Comparison of ENCODE assay signal across 9 cellular contexts in the genomic region with DNA sequence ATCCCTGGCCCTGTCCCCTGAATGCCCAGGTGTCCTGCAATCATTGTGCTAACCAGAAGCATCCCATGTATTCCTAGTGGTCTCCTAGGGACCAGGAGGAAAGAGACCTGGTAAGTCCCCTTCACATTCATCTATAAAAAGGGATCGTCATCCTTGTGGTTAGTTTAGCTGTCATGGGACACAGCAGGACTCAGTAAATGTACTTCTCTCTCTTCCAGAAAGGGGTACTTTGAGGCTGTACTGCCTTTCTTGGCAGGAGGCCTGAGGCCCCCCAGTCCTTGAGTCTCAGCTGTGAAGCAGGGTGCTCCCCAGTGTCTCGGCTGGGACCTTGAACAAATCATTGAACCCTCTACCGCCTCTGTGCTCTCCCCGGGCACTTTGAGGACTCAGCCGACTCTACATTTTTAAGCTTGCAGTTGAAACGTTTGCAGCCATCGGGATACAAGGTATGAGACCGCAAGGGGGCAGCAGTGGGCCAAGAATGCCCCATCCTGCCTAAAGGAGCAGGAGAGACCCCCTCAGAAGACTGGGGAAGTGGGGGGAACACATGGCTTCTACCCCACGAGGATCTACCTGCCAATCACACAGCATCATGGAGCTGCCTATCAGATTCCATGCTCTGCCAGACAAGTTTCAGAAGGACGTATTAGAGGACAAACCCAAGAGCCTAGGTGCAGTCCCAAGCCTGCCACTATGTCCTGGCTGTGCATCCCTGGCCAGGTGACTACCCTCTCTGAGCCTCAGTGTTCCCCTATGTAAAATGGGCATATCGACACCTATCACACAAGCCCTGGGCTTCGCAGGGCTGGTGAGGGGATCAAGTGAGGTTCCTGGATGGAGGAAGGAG. TPM values are rescaled to one million over a fixed set of nuclear protein-coding genes. Genes with fewer than 3 reads are reported as not detected.
DNase-seq lines count a peak whose midpoint lies in the region; ATAC-seq, FAIRE-seq and TF ChIP-seq lines count a peak whose summit lies in the region.
"Had no signal": no experiment of that assay in that cellular context is flagged by ENCODE, and none has a peak within 500 bp of the region (broad histone marks: within the 10 kb centered on the region; RNA-seq: fewer than 3 reads in every experiment).

No MANE protein-coding gene starts in this region.

- POLR2A ChIA-PET in SK-N-SH (lab: Yijun Ruan, JAX): interaction anchor here (0.8 kb wide), 1 partner anchor 355 kb away, joined by 3 read pairs; a partner anchor contains a TSS

- no peak overlapping the region for H3K4me2 ChIP-seq in SK-N-SH

- no peaks in the 10 kb centered on the region for H3K9me3 ChIP-seq in SK-N-SH
- H3K9me3 ChIP-seq in vagina: no peaks in the 10 kb centered on the region

- TF ChIP-seq EP300 in SK-N-SH (IDR thresholded peaks at IDR 0.05; ENCODE audit: borderline replicate concordance in 1 of 2, low read depth in 1 of 2, low read length in 1 of 2): no peak

- no peak overlapping the region for H2AFZ ChIP-seq in SK-N-SH (ENCODE audit: low read depth)

- H3K27ac ChIP-seq in HL-60 (replicated peaks) (peak overlapping the region; percentile 37), SK-N-SH (ENCODE audit: low read depth in 2 of 2, low read length in 1 of 2) (no peak overlapping the region; a peak in 1 of 4 replicates), vagina (no peak overlapping the region)

- peaks cover 20% of the 10 kb centered on the region for H3K79me2 ChIP-seq in SK-N-SH (ENCODE audit: insufficient read depth)

- TF ChIP-seq CTCF in D721Med (IDR thresholded peaks at IDR 0.05; ENCODE audit: insufficient read depth, missing control alignments) (peak; percentile 74), HL-60 (IDR thresholded peaks at IDR 0.05; ENCODE audit: insufficient read depth, low read length) (peak; percentile 72), SK-N-SH (IDR thresholded peaks at IDR 0.05) (peak; percentile 73), progenitor cell of endocrine pancreas (IDR thresholded peaks at IDR 0.05; ENCODE audit: unreplicated experiment) (peak; percentile 76), vagina (IDR thresholded peaks at IDR 0.05) (peak; percentile 21 to 60 (median 42))

- DNase-seq in D721Med (ENCODE audit: insufficient read length, low spot score): peak; percentile 85
- DNase-seq in HL-60 (ENCODE audit: low read depth in 1 of 2, low spot score in 1 of 2): peak in 1 of 2 experiments; percentile 76
- peak; percentile 89 for DNase-seq in SK-N-SH
- DNase-seq in activated naive CD4-positive, alpha-beta T cell treated with anti-CD3 and anti-CD28 coated beads for 36 hours: peak; percentile 89
- peak; percentile 54 for DNase-seq in glomerular visceral epithelial cell (ENCODE audit: extremely low spot score)
- DNase-seq in progenitor cell of endocrine pancreas (ENCODE audit: low spot score, unreplicated experiment): peak; percentile 73
- no peak for DNase-seq in vagina (ENCODE audit: extremely low spot score in 2 of 2)

- TF ChIP-seq RAD21 in SK-N-SH (IDR thresholded peaks at IDR 0.05; ENCODE audit: low read length): peak; percentile 81

- TF ChIP-seq POLR2A in vagina (IDR thresholded peaks at IDR 0.05): no peak

- no peak overlapping the region for H3K27ac Mint-ChIP-seq in activated naive CD4-positive, alpha-beta T cell treated with anti-CD3 and anti-CD28 coated beads for 36 hours
- no peak overlapping the region for H3K27ac Mint-ChIP-seq in progenitor cell of endocrine pancreas

- intact Hi-C loops in activated naive CD4-positive, alpha-beta T cell treated with anti-CD3 and anti-CD28 coated beads for 36 hours (cut with micrococcal nuclease): loop anchor here (1.0 to 10.0 kb wide), 3 partner anchors 316 to 910 kb away; a partner anchor contains a TSS
- intact Hi-C loops in vagina (cut with DNase I): no loop called here

- H3K27me3 ChIP-seq in HL-60 (ENCODE audit: insufficient read depth, poor library complexity, severe bottlenecking): no peaks in the 10 kb centered on the region
- no peaks in the 10 kb centered on the region for H3K27me3 ChIP-seq in SK-N-SH (ENCODE audit: insufficient read depth)
- no peaks in the 10 kb centered on the region for H3K27me3 ChIP-seq in vagina

- H3F3A ChIP-seq in SK-N-SH (replicated peaks; ENCODE audit: insufficient read depth): peaks cover 11% of the 10 kb centered on the region

- H3K36me3 ChIP-seq in SK-N-SH (replicated peaks in 1 of 2; ENCODE audit: control insufficient read depth in 1 of 2, insufficient read depth in 2 of 2, low read length in 1 of 2) (peaks cover 2 to 3% of the 10 kb centered on the region in 2 experiments), vagina (peaks cover 0 to 5% of the 10 kb centered on the region in 2 donors)

- ATAC-seq in GM19395 (IDR thresholded peaks at IDR 0.05; ENCODE audit: unreplicated experiment): no peak

- no peak overlapping the region for H3K9ac ChIP-seq in SK-N-SH

- H3K9me3 Mint-ChIP-seq in activated naive CD4-positive, alpha-beta T cell treated with anti-CD3 and anti-CD28 coated beads for 36 hours: no peaks in the 10 kb centered on the region
- no peaks in the 10 kb centered on the region for H3K9me3 Mint-ChIP-seq in progenitor cell of endocrine pancreas (ENCODE audit: low read depth)

- H3K4me1 ChIP-seq in SK-N-SH (ENCODE audit: control insufficient read depth in 1 of 2, insufficient read depth in 2 of 2, low read depth in 1 of 2, low read length in 1 of 2) (peaks cover 11 to 53% of the 10 kb centered on the region in 2 experiments; a peak in 2 of 4 replicates), vagina (peaks cover 59% of the 10 kb centered on the region)

- peaks cover 55% of the 10 kb centered on the region for H3K4me1 Mint-ChIP-seq in activated naive CD4-positive, alpha-beta T cell treated with anti-CD3 and anti-CD28 coated beads for 36 hours (ENCODE audit: low read depth)
- H3K4me1 Mint-ChIP-seq in progenitor cell of endocrine pancreas (ENCODE audit: low read depth): peaks cover 13% of the 10 kb centered on the region

- CTCF ChIA-PET in SK-N-SH (lab: Yijun Ruan, JAX): interaction anchor here (0.6 to 12.2 kb wide), 44 partner anchors 9 to 1029 kb away, joined by 3 to 147 read pairs (median 4); a partner anchor contains a TSS
- CTCF ChIA-PET in activated naive CD4-positive, alpha-beta T cell treated with anti-CD3 and anti-CD28 coated beads for 36 hours (lab: Charles Lee): interaction anchor here (0.6 to 1.6 kb wide), 9 partner anchors 9 to 178 kb away, joined by 3 to 8 read pairs (median 4); a partner anchor contains a TSS

- WGBS in SK-N-SH (ENCODE audit: low lambda C conversion rate): 22% methylated on average over 12 of the region's 12 CpGs

- no peak for FAIRE-seq in D721Med (lab: Jason Lieb, UNC)

- H3K4me3 Mint-ChIP-seq in activated naive CD4-positive, alpha-beta T cell treated with anti-CD3 and anti-CD28 coated beads for 36 hours: no peak overlapping the region
- H3K4me3 Mint-ChIP-seq in progenitor cell of endocrine pancreas (ENCODE audit: low read depth): no peak overlapping the region

- H4K20me1 ChIP-seq in SK-N-SH (ENCODE audit: insufficient read depth): no peaks in the 10 kb centered on the region

- H3K4me3 ChIP-seq in HL-60 (replicated peaks; ENCODE audit: insufficient read depth, low read length): no peak overlapping the region
- no peak overlapping the region; a peak in 1 of 4 replicates for H3K4me3 ChIP-seq in SK-N-SH (ENCODE audit: low read depth in 2 of 2, low read length in 1 of 2)
- H3K4me3 ChIP-seq in vagina: no peak overlapping the region

- H3K27me3 Mint-ChIP-seq in activated naive CD4-positive, alpha-beta T cell treated with anti-CD3 and anti-CD28 coated beads for 36 hours (ENCODE audit: low read depth): no peaks in the 10 kb centered on the region
- H3K27me3 Mint-ChIP-seq in progenitor cell of endocrine pancreas: no peaks in the 10 kb centered on the region

- no peaks in the 10 kb centered on the region for H3K9me2 ChIP-seq in SK-N-SH

- peaks cover 19% of the 10 kb centered on the region for H3K36me3 Mint-ChIP-seq in activated naive CD4-positive, alpha-beta T cell treated with anti-CD3 and anti-CD28 coated beads for 36 hours (ENCODE audit: low read depth)
- H3K36me3 Mint-ChIP-seq in progenitor cell of endocrine pancreas (ENCODE audit: insufficient read depth): peaks cover 4% of the 10 kb centered on the region

TF ChIP-seq in SK-N-SH, 30 proteins besides CTCF, POLR2A, EP300 and RAD21:
- TF ChIP-seq RFX5 (IDR thresholded peaks at IDR 0.05; ENCODE audit: low read length) (no peak), SMC3 (IDR thresholded peaks at IDR 0.05; ENCODE audit: low read depth, low read length) (peak; percentile 68), CHD2 (IDR thresholded peaks at IDR 0.05; ENCODE audit: low read length, partially characterized antibody) (peak; percentile 31)

RNA-seq across cellular contexts. Expression of a gene that starts 2.4 kb away (rescaled TPM):
- 46.8 and 61.3 TPM in 2 replicates for polyA plus RNA-seq in SK-N-SH (2012; rRNA removed)
- polyA plus RNA-seq in SK-N-SH (2012; cell fraction: cytosol; rRNA removed): 18.4 and 23.3 TPM in 2 replicates
- polyA plus RNA-seq in SK-N-SH (2012; cell fraction: nucleus; rRNA removed): 262 and 272 TPM in 2 replicates
- total RNA-seq in activated naive CD4-positive, alpha-beta T cell treated with anti-CD3 and anti-CD28 coated beads for 36 hours: 10 to 100 TPM; 50.9 to 51.2 TPM
- total RNA-seq in progenitor cell of endocrine pancreas (113 and 123 TPM in 2 replicates), vagina (77.8 TPM)

RNA-seq across cellular contexts. Expression of a gene that starts 30.6 kb away (rescaled TPM):
- 157 and 164 TPM in 2 replicates for polyA plus RNA-seq in SK-N-SH (2012; rRNA removed)
- 179 and 207 TPM in 2 replicates for polyA plus RNA-seq in SK-N-SH (2012; cell fraction: cytosol; rRNA removed)
- 80.9 and 111 TPM in 2 replicates for polyA plus RNA-seq in SK-N-SH (2012; cell fraction: nucleus; rRNA removed)
- total RNA-seq in activated naive CD4-positive, alpha-beta T cell treated with anti-CD3 and anti-CD28 coated beads for 36 hours: 100 to 1,000 TPM; 251 to 262 TPM
- 214 and 223 TPM in 2 replicates for total RNA-seq in progenitor cell of endocrine pancreas
- total RNA-seq in vagina: 92.6 TPM

RNA-seq across cellular contexts. Expression of a gene that starts 47.8 kb away (rescaled TPM):
- not detected in 2 replicates for polyA plus RNA-seq in SK-N-SH (2012; rRNA removed)
- 0.01 TPM in 2 replicates for polyA plus RNA-seq in SK-N-SH (2012; cell fraction: cytosol; rRNA removed)
- polyA plus RNA-seq in SK-N-SH (2012; cell fraction: nucleus; rRNA removed): not detected in 2 replicates
- not detected for total RNA-seq in activated naive CD4-positive, alpha-beta T cell treated with anti-CD3 and anti-CD28 coated beads for 36 hours
- not detected in 2 replicates for total RNA-seq in progenitor cell of endocrine pancreas
- not detected for total RNA-seq in vagina
- total RNA-seq: dermis microvascular lymphatic vessel endothelial cell had no signal

Comparison
In these comparisons a context has a peak if more than half of its experiments do, and no peak if none do; other contexts are left out.
1. DNase-seq: peak in D721Med (single experiment), SK-N-SH (single experiment), activated naive CD4-positive, alpha-beta T cell treated with anti-CD3 and anti-CD28 coated beads for 36 hours (single experiment), glomerular visceral epithelial cell (single experiment) and progenitor cell of endocrine pancreas (single experiment); none in vagina (0 of 2).
2. Peak in every context shown above with its lines, with median percentiles within 50 percentile points of each other: CTCF ChIP-seq.